Comparison of ENCODE assay signal across 6 cellular contexts in the genomic region with DNA sequence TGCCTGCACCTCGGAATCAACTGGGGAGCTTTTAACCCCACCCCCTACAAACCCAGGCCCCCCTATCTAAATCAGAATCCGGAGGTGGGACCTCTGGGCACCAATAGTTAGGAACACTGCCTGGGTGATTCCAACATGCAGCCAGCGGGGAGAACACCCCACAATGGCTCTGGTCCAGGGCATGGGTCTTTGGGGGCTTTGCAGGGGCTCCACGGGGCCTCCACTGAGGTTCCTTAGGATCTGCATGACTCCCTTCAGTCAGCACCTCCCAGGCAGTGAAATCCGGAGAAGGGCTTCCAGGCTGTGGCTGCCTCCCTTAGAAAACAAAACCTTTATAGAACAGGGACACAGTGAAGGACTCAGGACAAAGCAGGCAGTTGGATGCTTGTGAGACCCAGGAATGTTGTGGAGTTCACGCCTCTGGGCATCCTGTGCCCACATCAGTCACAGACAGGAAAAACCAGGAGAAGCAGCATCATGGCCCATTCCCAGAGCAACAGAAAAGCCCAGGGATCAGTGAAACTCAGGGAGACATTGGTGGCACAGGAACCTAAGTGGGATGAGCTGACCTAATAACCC. TPM values are rescaled to one million over a fixed set of nuclear protein-coding genes. Genes with fewer than 3 reads are reported as not detected.
"Had no signal": no experiment of that assay in that cellular context is flagged by ENCODE, and none has a peak within 500 bp of the region (broad histone marks: within the 10 kb centered on the region; RNA-seq: fewer than 3 reads in every experiment).

No MANE protein-coding gene starts in this region.

- H3K27ac Mint-ChIP-seq: HFFc6 had no signal

- H3K4me3 Mint-ChIP-seq: HFFc6 had no signal

- DNase-seq: GM23248, GOT3, H7, HFFc6, IMR-90 had no signal

- H3K9me3 Mint-ChIP-seq: HFFc6 had no signal

RNA-seq across cellular contexts. Expression of gene AOC1, which starts 16.5 kb away (rescaled TPM):
- total RNA-seq: GM23248, H7, HFFc6, IMR-90 had no signal
- polyA plus RNA-seq: GM23248, IMR-90 had no signal

RNA-seq across cellular contexts. Expression of gene TMEM176A, which starts 35.2 kb away (rescaled TPM):
- total RNA-seq: GM23248, H4, H7, HFFc6, IMR-90 had no signal
- polyA plus RNA-seq: GM23248, IMR-90 had no signal

RNA-seq across cellular contexts. Expression of gene TMEM176B, which starts 35.6 kb away (rescaled TPM):
- total RNA-seq: GM23248, HFFc6, IMR-90 had no signal
- polyA plus RNA-seq: GM23248, IMR-90 had no signal
